Comparison of ENCODE assay signal across 1 cellular context in genomic region chr15:41483519-41483918, GRCh38.
TF ChIP-seq lines count a peak whose summit lies in the region.

No MANE protein-coding gene starts in this region.

TF ChIP-seq in GM12878, 131 proteins besides CTCF, POLR2A, EP300 and RAD21 (continued from another document):
- TF ChIP-seq MLLT1 (IDR thresholded peaks at IDR 0.05), result no peak
